29 cellular contexts compared by ENCODE assay signal in genomic region chr14:74405663-74406062, GRCh38. TPM values are rescaled to one million over a fixed set of nuclear protein-coding genes. Genes with fewer than 3 reads are reported as not detected.
"Had no signal": no experiment of that assay in that cellular context is flagged by ENCODE, and none has a peak within 500 bp of the region (broad histone marks: within the 10 kb centered on the region; RNA-seq: fewer than 3 reads in every experiment).

No MANE protein-coding gene starts in this region.

- H2AFZ ChIP-seq: neural progenitor cell had no signal

- H3K4me3 Mint-ChIP-seq: immature natural killer cell, natural killer cell, neural progenitor cell, type B pancreatic cell had no signal

- H3K4me3 ChIP-seq: coronary artery, dorsolateral prefrontal cortex, gastroesophageal sphincter, left ventricle myocardium inferior, lung, neural progenitor cell, pancreas, suprapubic skin, thyroid gland, uterus had no signal

- FAIRE-seq: endometrium, keratinocyte, pancreas, small intestine had no signal

- H3K27ac ChIP-seq: coronary artery, dorsolateral prefrontal cortex, gastroesophageal sphincter, left ventricle myocardium inferior, neural progenitor cell, pancreas, suprapubic skin, thyroid gland, uterus had no signal

- H3K36me3 Mint-ChIP-seq: immature natural killer cell, natural killer cell, neural progenitor cell, type B pancreatic cell had no signal

- ATAC-seq: esophagus mucosa, gastroesophageal sphincter, left cardiac atrium, natural killer cell, pancreas, right cardiac atrium had no signal

- H3K27me3 Mint-ChIP-seq: type B pancreatic cell had no signal

- H3K27ac Mint-ChIP-seq: immature natural killer cell, natural killer cell, neural progenitor cell, progenitor cell of endocrine pancreas, type B pancreatic cell had no signal

- DNase-seq: dorsolateral prefrontal cortex; effector CD8-positive, alpha-beta T cell; glutamatergic neuron; immature natural killer cell; left cardiac atrium; left ventricle myocardium inferior; mesenchymal stem cell; natural killer cell; occipital lobe; pancreas; right cardiac atrium; small intestine; stimulated activated CD4-positive, alpha-beta T cell treated with anti-CD3 and anti-CD28 coated beads, Interleukin-12 subunit alpha, Interleukin-12 subunit beta, amount 100 ng/mL, for 4 hours; stimulated activated naive CD4-positive, alpha-beta T cell treated with Interleukin-2 at 50 U/mL for 16 hours; thyroid gland; uterus had no signal

- H3K9ac ChIP-seq: neural progenitor cell had no signal

- H3K9me3 Mint-ChIP-seq: immature natural killer cell, natural killer cell, neural progenitor cell, type B pancreatic cell had no signal

- H3K36me3 ChIP-seq: gastroesophageal sphincter, left ventricle myocardium inferior, neural progenitor cell, pancreas, suprapubic skin, thyroid gland, uterus had no signal

- H3K9me3 ChIP-seq: gastroesophageal sphincter, left ventricle myocardium inferior, pancreas, suprapubic skin, thyroid gland, uterus had no signal

- H3K4me1 ChIP-seq: pancreas, uterus had no signal

- H3K4me2 ChIP-seq: neural progenitor cell had no signal

- H3K27me3 ChIP-seq: neural progenitor cell, pancreas, thyroid gland, uterus had no signal

RNA-seq across cellular contexts. Expression of gene SYNDIG1L, which starts 20.3 kb away (rescaled TPM):
- total RNA-seq: chondrocyte, esophagus mucosa, fibroblast of villous mesenchyme had no signal
- polyA plus RNA-seq: immature natural killer cell, keratinocyte had no signal

RNA-seq across cellular contexts. Expression of gene VRTN, which starts 57.4 kb away (rescaled TPM):
- total RNA-seq: chondrocyte, dorsolateral prefrontal cortex, esophagus mucosa, fibroblast of villous mesenchyme, gastroesophageal sphincter, left cardiac atrium, left ventricle myocardium inferior, myocyte, natural killer cell, occipital lobe, right cardiac atrium, thyroid gland had no signal
- polyA plus RNA-seq: immature natural killer cell, keratinocyte, lung, right cardiac atrium had no signal
